ENCODE assay signal across 16 cellular contexts in the genomic region with DNA sequence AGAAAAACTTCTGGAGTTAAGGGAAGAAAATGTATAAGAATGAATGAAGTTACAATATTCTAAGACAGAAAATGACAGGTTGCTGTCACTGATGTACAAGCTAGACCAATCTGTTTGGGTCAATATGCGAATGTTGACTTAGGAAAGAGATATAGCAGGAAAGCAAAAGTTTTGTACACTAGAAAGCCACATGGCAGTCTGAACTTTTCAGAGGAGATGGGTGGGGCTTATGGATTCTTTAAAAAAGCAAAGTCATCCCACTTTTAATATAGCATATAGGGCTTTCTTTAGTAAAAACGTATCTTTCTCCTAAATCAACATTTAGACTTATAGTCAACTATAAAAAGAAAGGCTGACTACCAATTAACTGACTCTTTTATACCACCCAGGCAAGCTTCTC.
A peak's percentile ranks its signal among the peaks of the same experiment; 100 is the strongest.
DNase-seq lines count a peak whose midpoint lies in the region; ATAC-seq and TF ChIP-seq lines count a peak whose summit lies in the region.
"Had no signal": no experiment of that assay in that cellular context is flagged by ENCODE, and none has a peak within 500 bp of the region (broad histone marks: within the 10 kb centered on the region; RNA-seq: fewer than 3 reads in every experiment).

No MANE protein-coding gene starts in this region.

- H3F3A ChIP-seq in PC-9 (ENCODE audit: insufficient read depth, low read depth) = no peaks in the 10 kb centered on the region

- H3K4me1 ChIP-seq in PC-9 (replicated peaks; ENCODE audit: insufficient read depth) = no peaks in the 10 kb centered on the region
- H3K4me1 ChIP-seq: SJSA1 had no signal

- peaks cover 28% of the 10 kb centered on the region for H3K36me3 Mint-ChIP-seq in activated CD8-positive, alpha-beta T cell treated with anti-CD3 and anti-CD28 coated beads, Interleukin-2, amount 10 ng/mL, durations not matched to agents 7 days and 5 days (ENCODE audit: low read depth)
- no peaks in the 10 kb centered on the region for H3K36me3 Mint-ChIP-seq in activated CD8-positive, alpha-beta T cell treated with anti-CD3 and anti-CD28 coated beads for 36 hours (ENCODE audit: low read depth)
- H3K36me3 Mint-ChIP-seq: CD14-positive monocyte had no signal

- H3K79me2 ChIP-seq in PC-9 (ENCODE audit: low read depth) = no peaks in the 10 kb centered on the region

- H2AFZ ChIP-seq in PC-9 = 0 out of 2 replicates have a peak overlapping the region, but pooled peaks have one; percentile 39

- H3K27me3 ChIP-seq in PC-9 (ENCODE audit: insufficient read depth, low read depth) = no peaks in the 10 kb centered on the region
- H3K27me3 ChIP-seq: SJSA1 had no signal

- TF ChIP-seq CTCF in activated CD8-positive, alpha-beta T cell treated with anti-CD3 and anti-CD28 coated beads for 36 hours (IDR thresholded peaks at IDR 0.05) = no peak
- TF ChIP-seq CTCF in PC-9 (conservative IDR thresholded peaks at IDR 0.05) (no peak), omental fat pad (IDR thresholded peaks at IDR 0.05) (no peak)

- no peak overlapping the region for H3K4me2 ChIP-seq in PC-9

- H3K4me1 Mint-ChIP-seq in activated CD8-positive, alpha-beta T cell treated with anti-CD3 and anti-CD28 coated beads, Interleukin-2, amount 10 ng/mL, durations not matched to agents 7 days and 5 days (ENCODE audit: low read depth) = peaks cover 28% of the 10 kb centered on the region
- H3K4me1 Mint-ChIP-seq in activated CD8-positive, alpha-beta T cell treated with anti-CD3 and anti-CD28 coated beads for 36 hours (ENCODE audit: low read depth) = peaks cover 7% of the 10 kb centered on the region

- H3K27me3 Mint-ChIP-seq in activated CD8-positive, alpha-beta T cell treated with anti-CD3 and anti-CD28 coated beads, Interleukin-2, amount 10 ng/mL, durations not matched to agents 7 days and 5 days (ENCODE audit: low read depth) = no peaks in the 10 kb centered on the region
- H3K27me3 Mint-ChIP-seq in activated CD8-positive, alpha-beta T cell treated with anti-CD3 and anti-CD28 coated beads for 36 hours = no peaks in the 10 kb centered on the region

- H3K9me3 ChIP-seq in KOPT-K1 (ENCODE audit: insufficient read depth, low read length, poor library complexity, severe bottlenecking) = no peaks in the 10 kb centered on the region
- H3K9me3 ChIP-seq in PC-9 (ENCODE audit: insufficient read depth, low read depth) = no peaks in the 10 kb centered on the region
- H3K9me3 ChIP-seq: SJSA1 had no signal

- H3K4me3 ChIP-seq in PC-9 = no peak overlapping the region
- H3K4me3 ChIP-seq: SJSA1 had no signal

- H3K4me3 Mint-ChIP-seq in activated CD8-positive, alpha-beta T cell treated with anti-CD3 and anti-CD28 coated beads, Interleukin-2, amount 10 ng/mL, durations not matched to agents 7 days and 5 days = peak overlapping the region; percentile 7
- H3K4me3 Mint-ChIP-seq in activated CD8-positive, alpha-beta T cell treated with anti-CD3 and anti-CD28 coated beads for 36 hours = no peak overlapping the region
- H3K4me3 Mint-ChIP-seq: CD14-positive monocyte had no signal

- POLR2A ChIA-PET in activated CD8-positive, alpha-beta T cell treated with anti-CD3 and anti-CD28 coated beads, Interleukin-2, amount 10 ng/mL, durations not matched to agents 7 days and 5 days (lab: Charles Lee) = no interaction called here
- POLR2A ChIA-PET in activated CD8-positive, alpha-beta T cell treated with anti-CD3 and anti-CD28 coated beads for 36 hours (lab: Charles Lee) = no interaction called here
- POLR2A ChIA-PET in PC-9 (lab: Charles Lee; ENCODE audit: unreplicated experiment) = no interaction called here

- no peak for DNase-seq in activated CD8-positive, alpha-beta T cell treated with anti-CD3 and anti-CD28 coated beads, Interleukin-2, amount 10 ng/mL, durations not matched to agents 7 days and 5 days
- no peak for DNase-seq in activated CD8-positive, alpha-beta T cell treated with anti-CD3 and anti-CD28 coated beads for 36 hours
- DNase-seq in PC-9 = no peak
- no peak for DNase-seq in NOMO-1 treated with DMSO at 0.1 percent for 48 hours (lab: John Stamatoyannopoulos, UW; ENCODE audit: unreplicated experiment)
- no peak for DNase-seq in omental fat pad (ENCODE audit: low spot score)
- DNase-seq: 8988T; DMS153; NCI-H1417; NCI-H187 treated with DMSO at 0.1 percent for 48 hours; NCI-H69; NK-92 treated with Interleukin-12 subunit alpha and Interleukin-12 subunit beta, amount 100 ng/mL, for 24 hours had no signal

- H4K20me1 ChIP-seq in PC-9 (ENCODE audit: insufficient read depth) = no peaks in the 10 kb centered on the region

- H3K36me3 ChIP-seq in KOPT-K1 (ENCODE audit: insufficient read depth, low read length) = no peaks in the 10 kb centered on the region
- no peaks in the 10 kb centered on the region for H3K36me3 ChIP-seq in PC-9 (ENCODE audit: low read depth)
- H3K36me3 ChIP-seq: SJSA1 had no signal

- intact Hi-C loops in activated CD8-positive, alpha-beta T cell treated with anti-CD3 and anti-CD28 coated beads for 36 hours (cut with micrococcal nuclease) = no loop called here
- intact Hi-C loops in PC-9 (cut with micrococcal nuclease; ENCODE audit: unreplicated experiment) = no loop called here

- H3K9me3 Mint-ChIP-seq in activated CD8-positive, alpha-beta T cell treated with anti-CD3 and anti-CD28 coated beads, Interleukin-2, amount 10 ng/mL, durations not matched to agents 7 days and 5 days (ENCODE audit: insufficient read depth) = peaks cover 22% of the 10 kb centered on the region
- H3K9me3 Mint-ChIP-seq in activated CD8-positive, alpha-beta T cell treated with anti-CD3 and anti-CD28 coated beads for 36 hours = no peaks in the 10 kb centered on the region

- 0 out of 2 replicates have a peak, but pooled peaks cover 5% of the 10 kb centered on the region for H3K9me2 ChIP-seq in PC-9 (ENCODE audit: insufficient read depth)

- no peak for ATAC-seq in activated CD8-positive, alpha-beta T cell treated with anti-CD3 and anti-CD28 coated beads, Interleukin-2, amount 10 ng/mL, durations not matched to agents 7 days and 5 days
- ATAC-seq in activated CD8-positive, alpha-beta T cell treated with anti-CD3 and anti-CD28 coated beads for 36 hours = no peak
- no peak for ATAC-seq in HG03045 (IDR thresholded peaks at IDR 0.05; ENCODE audit: unreplicated experiment)
- no peak for ATAC-seq in GM18867 (IDR thresholded peaks at IDR 0.05; ENCODE audit: unreplicated experiment)
- ATAC-seq in omental fat pad (ENCODE audit: low FRiP score) = no peak

- no TSS peak for BruUV-seq in PC-9 (replicated peaks; lab: Mats Ljungman, UMichigan)

- peak overlapping the region; percentile 39 for H3K27ac Mint-ChIP-seq in activated CD8-positive, alpha-beta T cell treated with anti-CD3 and anti-CD28 coated beads, Interleukin-2, amount 10 ng/mL, durations not matched to agents 7 days and 5 days
- H3K27ac Mint-ChIP-seq in activated CD8-positive, alpha-beta T cell treated with anti-CD3 and anti-CD28 coated beads for 36 hours = no peak overlapping the region
- H3K27ac Mint-ChIP-seq: CD14-positive monocyte had no signal

- H3K27ac ChIP-seq in KOPT-K1 (ENCODE audit: low read depth, low read length, poor library complexity, severe bottlenecking) (peak overlapping the region; percentile 95), PC-9 (no peak overlapping the region)
- H3K27ac ChIP-seq: SJSA1 had no signal

- CTCF ChIA-PET in activated CD8-positive, alpha-beta T cell treated with anti-CD3 and anti-CD28 coated beads, Interleukin-2, amount 10 ng/mL, durations not matched to agents 7 days and 5 days (lab: Charles Lee) = interaction anchor here (1.5 kb wide), 1 partner anchor 93 kb away, joined by 5 read pairs; no protein-coding TSS in a partner anchor
- CTCF ChIA-PET in activated CD8-positive, alpha-beta T cell treated with anti-CD3 and anti-CD28 coated beads for 36 hours (lab: Charles Lee) = interaction anchor here (1.9 kb wide), 1 partner anchor 93 kb away, joined by 6 read pairs; no protein-coding TSS in a partner anchor
- CTCF ChIA-PET in PC-9 (lab: Charles Lee) = no interaction called here
